Comparison of ENCODE assay signal across 8 cellular contexts in genomic region chr1:1399870-1400575, GRCh38. TPM values are rescaled to one million over a fixed set of nuclear protein-coding genes. Genes with fewer than 3 reads are reported as not detected.
A peak's percentile ranks its signal among the peaks of the same experiment; 100 is the strongest.
DNase-seq lines count a peak whose midpoint lies in the region; ATAC-seq, FAIRE-seq and TF ChIP-seq lines count a peak whose summit lies in the region.

No MANE protein-coding gene starts in this region.

- H3K9me3 ChIP-seq in H1 (ENCODE audit: insufficient read depth in 2 of 2, low read depth in 1 of 2, low read length in 1 of 2) = no peaks in the 10 kb centered on the region

- no peak overlapping the region for H3K23ac ChIP-seq in H1 (ENCODE audit: insufficient read length)

- H3K27me3 Mint-ChIP-seq in naive thymus-derived CD8-positive, alpha-beta T cell = no peaks in the 10 kb centered on the region

- H4K5ac ChIP-seq in H1 (ENCODE audit: insufficient read length, low read depth, low read length) = peak overlapping the region; percentile 99

- ATAC-seq in naive thymus-derived CD8-positive, alpha-beta T cell = no peak
- ATAC-seq in GM18870 (IDR thresholded peaks at IDR 0.05; ENCODE audit: unreplicated experiment) = no peak
- no peak for ATAC-seq in HG02759 (IDR thresholded peaks at IDR 0.05; ENCODE audit: unreplicated experiment)

- peak overlapping the region; percentile 90 for H4K91ac ChIP-seq in H1 (replicated peaks; ENCODE audit: insufficient read length, low read length)

- peaks cover 17 to 63% (median 48%) of the 10 kb centered on the region in 4 donors for H3K4me1 Mint-ChIP-seq in naive thymus-derived CD8-positive, alpha-beta T cell

- peak overlapping the region; percentile 83 to 96 (median 92) for H3K27ac Mint-ChIP-seq in naive thymus-derived CD8-positive, alpha-beta T cell

- no peaks in the 10 kb centered on the region for H3K9me3 Mint-ChIP-seq in naive thymus-derived CD8-positive, alpha-beta T cell

- TF ChIP-seq CTCF in H1 (IDR thresholded peaks at IDR 0.05; ENCODE audit: control extremely low read depth in 1 of 3, insufficient read depth in 1 of 3, low read depth in 1 of 3, low read length in 3 of 3) = no peak

- peak; percentile 33 for DNase-seq in stimulated activated CD4-positive, alpha-beta T cell treated with anti-CD3 and anti-CD28 coated beads, Interleukin-4, amount 100 ng/mL, for 1 hour
- DNase-seq in stimulated activated CD4-positive, alpha-beta T cell treated with anti-CD3 and anti-CD28 coated beads, Interleukin-4, amount 100 ng/mL, for 24 hours = no peak
- DNase-seq in H1 (ENCODE audit: low read depth in 1 of 2, low spot score in 2 of 2) (no peak), midbrain (lab: John Stamatoyannopoulos, UW) (no peak)
- no peak for DNase-seq in naive thymus-derived CD8-positive, alpha-beta T cell

- H2BK15ac ChIP-seq in H1 (ENCODE audit: low read length) = no peak overlapping the region

- peak overlapping the region; percentile 91 to 100 for H3K4me2 ChIP-seq in H1 (ENCODE audit: insufficient read depth in 1 of 2, low read depth in 2 of 2, low read length in 2 of 2)

- no peak for TF ChIP-seq RAD21 in H1 (IDR thresholded peaks at IDR 0.05 in 1 of 2, conservative IDR thresholded peaks at IDR 0.05 in 1 of 2; ENCODE audit: low read depth in 2 of 2, low read length in 2 of 2)

- peaks cover 27 to 62% (median 43%) of the 10 kb centered on the region in 4 experiments for H3K36me3 ChIP-seq in H1 (ENCODE audit: control insufficient read depth in 2 of 4, insufficient read depth in 4 of 4, low read length in 3 of 4)

- H2BK20ac ChIP-seq in H1 (ENCODE audit: low read length) = no peak overlapping the region

- H3K27ac ChIP-seq in H1 (ENCODE audit: low read depth, low read length) = peak overlapping the region; percentile 76

- peak overlapping the region; percentile 91 for H3K56ac ChIP-seq in H1 (replicated peaks; ENCODE audit: insufficient read length, low read depth, low read length)

- H4K8ac ChIP-seq in H1 (ENCODE audit: extremely low read depth, insufficient read depth, low read length) = peak overlapping the region; percentile 62

- CTCF ChIA-PET in H1 (lab: Charles Lee; ENCODE audit: partially characterized antibody) = interaction anchor here (0.5 to 3.6 kb wide), 16 partner anchors 8 to 373 kb away, joined by 3 to 32 read pairs (median 8); partner anchors contain the start of genes AURKAIP1 and DVL1

- H3K4me3 ChIP-seq in H1 (ENCODE audit: extremely low read depth in 1 of 4, insufficient read depth in 2 of 4, low read depth in 3 of 4, low read length in 4 of 4) = peak overlapping the region; percentile 93 to 95 (median 94)

- no peak overlapping the region for H2AFZ ChIP-seq in H1 (ENCODE audit: low read length)

- no peaks in the 10 kb centered on the region for H3K27me3 ChIP-seq in H1 (replicated peaks in 1 of 4; ENCODE audit: control insufficient read depth in 3 of 4, extremely low read depth in 1 of 4, insufficient read depth in 3 of 4, low read length in 3 of 4)

- H3K4me1 ChIP-seq in H1 (replicated peaks in 1 of 4; ENCODE audit: control insufficient read depth in 3 of 4, insufficient read depth in 4 of 4, low read length in 3 of 4) = peaks cover 0 to 18% (median 13%) of the 10 kb centered on the region in 4 experiments; a peak in 6 of 7 replicates

- peaks cover 0 to 62% (median 13%) of the 10 kb centered on the region in 3 donors for H3K36me3 Mint-ChIP-seq in naive thymus-derived CD8-positive, alpha-beta T cell

- peak overlapping the region; percentile 73 for H2BK5ac ChIP-seq in H1 (ENCODE audit: low read depth, low read length)

- peak overlapping the region; percentile 88 to 91 (median 90) for H3K9ac ChIP-seq in H1 (replicated peaks in 1 of 4; ENCODE audit: extremely low read depth in 1 of 4, low read depth in 3 of 4, low read length in 3 of 4)

- peak overlapping the region; percentile 47; the same call in 1 of the 2 replicates for H2AK5ac ChIP-seq in H1 (ENCODE audit: low read depth, low read length)

- FAIRE-seq in H1 (lab: Jason Lieb, UNC) = no peak

- peak overlapping the region; percentile 12 for H3K4ac ChIP-seq in H1 (replicated peaks; ENCODE audit: insufficient read length, low read depth, low read length)

- H2BK120ac ChIP-seq in H1 (replicated peaks; ENCODE audit: low read depth, low read length) = peak overlapping the region; percentile 21

- H3K4me3 Mint-ChIP-seq in naive thymus-derived CD8-positive, alpha-beta T cell = peak overlapping the region; percentile 84 to 95 (median 88)

- peak overlapping the region; percentile 55 for H3K18ac ChIP-seq in H1 (ENCODE audit: extremely low read depth, low read length)

- TF ChIP-seq EP300 in H1 (IDR thresholded peaks at IDR 0.05; ENCODE audit: borderline replicate concordance in 1 of 2, low read depth in 2 of 2, low read length in 2 of 2) = no peak

- TF ChIP-seq POLR2A in H1 (IDR thresholded peaks at IDR 0.05; ENCODE audit: control extremely low read depth in 1 of 2, low read depth in 2 of 2, low read length in 2 of 2) = peak in 1 of 2 experiments; percentile 75; a peak in 2 of 3 replicates

- POLR2A ChIA-PET in H1 (lab: Charles Lee; ENCODE audit: partially characterized antibody) = interaction anchor here (0.9 to 33.4 kb wide), 16 partner anchors 4 to 175 kb away, joined by 3 to 719 read pairs (median 4); partner anchors contain the start of genes ANKRD65, AURKAIP1, CCNL2 and MRPL20
- POLR2A ChIA-PET in naive thymus-derived CD8-positive, alpha-beta T cell (lab: Charles Lee) = interaction anchor here (0.8 to 5.9 kb wide), 15 partner anchors 7 to 380 kb away, joined by 3 to 69 read pairs (median 5); partner anchors contain the start of genes AURKAIP1, MRPL20 and UBE2J2

- H3K23me2 ChIP-seq in H1 (ENCODE audit: low read depth, low read length) = peaks cover 17% of the 10 kb centered on the region

- H4K20me1 ChIP-seq in H1 (replicated peaks in 1 of 2; ENCODE audit: control insufficient read depth in 1 of 2, insufficient read depth in 2 of 2, low read length in 2 of 2) = peaks cover 11 to 25% of the 10 kb centered on the region in 2 experiments

- H2BK12ac ChIP-seq in H1 (ENCODE audit: low read depth, low read length) = no peak overlapping the region

- H3K79me1 ChIP-seq in H1 (ENCODE audit: low read depth, low read length) = peaks cover 15% of the 10 kb centered on the region

- no peak overlapping the region for H3K14ac ChIP-seq in H1 (ENCODE audit: insufficient read length)

- 22% methylated on average over 34 of the region's 34 CpGs; no CpG with 5 or more reads in 1 of the 2 experiments for WGBS in H1 (ENCODE audit: extremely low coverage in 1 of 2, insufficient coverage in 1 of 2, insufficient read length in 1 of 2, insufficient replicate concordance in 2 of 2, low coverage in 1 of 2, low lambda C conversion rate in 2 of 2, missing lambda C conversion rate in 1 of 2), 2 experiments

- H3K79me2 ChIP-seq in H1 (ENCODE audit: control insufficient read depth in 1 of 2, insufficient read depth in 2 of 2, low read length in 2 of 2) = peaks cover 6 to 49% of the 10 kb centered on the region in 2 experiments; a peak in 3 of 4 replicates

RNA-seq across cellular contexts. Expression of gene CCNL2, which starts 0.9 kb away (rescaled TPM):
- 157 TPM for polyA plus RNA-seq in PFSK-1 (2012; ENCODE audit: insufficient read length, low read depth)
- total RNA-seq in H1 (2021; fragmentation: NEBNext Ultra II Directional; extraction: Animal tissue kit (Norgen Biotek cat#: 25700)) = 120 TPM in 2 replicates
- 79.8 and 121 TPM in 2 replicates for polyA plus RNA-seq in H1 (2011; rRNA removed)
- polyA plus RNA-seq in H1 (2011; cell fraction: cytosol; rRNA removed) = 153 TPM
- polyA plus RNA-seq in H1 (2011; cell fraction: nucleus; rRNA removed) = 606 TPM
- 111 to 127 TPM (median 117 TPM) in 4 replicates for polyA plus RNA-seq in H1 (2012, experiment 1 of 2)
- polyA plus RNA-seq in H1 (2012, experiment 2 of 2) = 46.7 TPM
- polyA plus RNA-seq in H1 (2013, experiment 1 of 2) = 109 TPM
- 91.9 TPM for polyA plus RNA-seq in H1 (2013, experiment 2 of 2)
- 66.3 and 81.1 TPM in 2 replicates for polyA minus RNA-seq in H1 (2011; rRNA and poly(A)+ RNA removed)
- 48.5 TPM for polyA minus RNA-seq in H1 (2011; cell fraction: cytosol; rRNA and poly(A)+ RNA removed)
- 142 TPM for polyA minus RNA-seq in H1 (2011; cell fraction: nucleus; rRNA and poly(A)+ RNA removed)
- 100 to 1,000 TPM; 399 to 406 TPM for total RNA-seq in naive thymus-derived CD8-positive, alpha-beta T cell
- 10 to 100 TPM; 13.4 to 28.1 (median 13.7) TPM for polyA plus RNA-seq in naive thymus-derived CD8-positive, alpha-beta T cell

RNA-seq across cellular contexts. Expression of gene MRPL20, which starts 7.1 kb away (rescaled TPM):
- 179 TPM for polyA plus RNA-seq in PFSK-1 (2012; ENCODE audit: insufficient read length, low read depth)
- 126 and 130 TPM in 2 replicates for total RNA-seq in H1 (2021; fragmentation: NEBNext Ultra II Directional; extraction: Animal tissue kit (Norgen Biotek cat#: 25700))
- 138 and 151 TPM in 2 replicates for polyA plus RNA-seq in H1 (2011; rRNA removed)
- polyA plus RNA-seq in H1 (2011; cell fraction: cytosol; rRNA removed) = 155 TPM
- polyA plus RNA-seq in H1 (2011; cell fraction: nucleus; rRNA removed) = 119 TPM
- 199 to 245 TPM (median 224 TPM) in 4 replicates for polyA plus RNA-seq in H1 (2012, experiment 1 of 2)
- 282 TPM for polyA plus RNA-seq in H1 (2012, experiment 2 of 2)
- 197 TPM for polyA plus RNA-seq in H1 (2013, experiment 1 of 2)
- 188 TPM for polyA plus RNA-seq in H1 (2013, experiment 2 of 2)
- 67.9 and 70.9 TPM in 2 replicates for polyA minus RNA-seq in H1 (2011; rRNA and poly(A)+ RNA removed)
- polyA minus RNA-seq in H1 (2011; cell fraction: cytosol; rRNA and poly(A)+ RNA removed) = 82.3 TPM
- polyA minus RNA-seq in H1 (2011; cell fraction: nucleus; rRNA and poly(A)+ RNA removed) = 51.4 TPM
- 100 to 1,000 TPM; 162 to 165 TPM for total RNA-seq in naive thymus-derived CD8-positive, alpha-beta T cell
- 100 to 1,000 TPM; 203 to 233 (median 224) TPM for polyA plus RNA-seq in naive thymus-derived CD8-positive, alpha-beta T cell

RNA-seq across cellular contexts. Expression of gene ANKRD65, which starts 21.1 kb away (rescaled TPM):
- polyA plus RNA-seq in PFSK-1 (2012; ENCODE audit: insufficient read length, low read depth) = 1.4 TPM
- 1.8 and 2.2 TPM in 2 replicates for total RNA-seq in H1 (2021; fragmentation: NEBNext Ultra II Directional; extraction: Animal tissue kit (Norgen Biotek cat#: 25700))
- polyA plus RNA-seq in H1 (2011; rRNA removed) = 1.7 and 2.0 TPM in 2 replicates
- polyA plus RNA-seq in H1 (2011; cell fraction: cytosol; rRNA removed) = 3.2 TPM
- polyA plus RNA-seq in H1 (2011; cell fraction: nucleus; rRNA removed) = 6.6 TPM
- polyA plus RNA-seq in H1 (2012, experiment 1 of 2) = 2.6 to 3.5 TPM (median 3.3 TPM) in 4 replicates
- 3.2 TPM for polyA plus RNA-seq in H1 (2012, experiment 2 of 2)
- polyA plus RNA-seq in H1 (2013, experiment 1 of 2) = 1.2 TPM
- polyA plus RNA-seq in H1 (2013, experiment 2 of 2) = 1.3 TPM
- 0.73 and 0.80 TPM in 2 replicates for polyA minus RNA-seq in H1 (2011; rRNA and poly(A)+ RNA removed)
- 1.7 TPM for polyA minus RNA-seq in H1 (2011; cell fraction: cytosol; rRNA and poly(A)+ RNA removed)
- polyA minus RNA-seq in H1 (2011; cell fraction: nucleus; rRNA and poly(A)+ RNA removed) = 2.2 TPM
- total RNA-seq in naive thymus-derived CD8-positive, alpha-beta T cell = not detected
- polyA plus RNA-seq in naive thymus-derived CD8-positive, alpha-beta T cell = not detected

RNA-seq across cellular contexts. Expression of gene AURKAIP1, which starts 25.0 kb away (rescaled TPM):
- polyA plus RNA-seq in PFSK-1 (2012; ENCODE audit: insufficient read length, low read depth) = 369 TPM
- 194 TPM in 2 replicates for total RNA-seq in H1 (2021; fragmentation: NEBNext Ultra II Directional; extraction: Animal tissue kit (Norgen Biotek cat#: 25700))
- 87.8 and 138 TPM in 2 replicates for polyA plus RNA-seq in H1 (2011; rRNA removed)
- polyA plus RNA-seq in H1 (2011; cell fraction: cytosol; rRNA removed) = 133 TPM
- polyA plus RNA-seq in H1 (2011; cell fraction: nucleus; rRNA removed) = 105 TPM
- polyA plus RNA-seq in H1 (2012, experiment 1 of 2) = 115 to 177 TPM (median 165 TPM) in 4 replicates
- polyA plus RNA-seq in H1 (2012, experiment 2 of 2) = 126 TPM
- polyA plus RNA-seq in H1 (2013, experiment 1 of 2) = 120 TPM
- polyA plus RNA-seq in H1 (2013, experiment 2 of 2) = 113 TPM
- 12.5 and 13.3 TPM in 2 replicates for polyA minus RNA-seq in H1 (2011; rRNA and poly(A)+ RNA removed)
- 44.8 TPM for polyA minus RNA-seq in H1 (2011; cell fraction: cytosol; rRNA and poly(A)+ RNA removed)
- 30.7 TPM for polyA minus RNA-seq in H1 (2011; cell fraction: nucleus; rRNA and poly(A)+ RNA removed)
- total RNA-seq in naive thymus-derived CD8-positive, alpha-beta T cell = 10 to 100 TPM; 68.0 to 70.3 TPM
- 100 to 1,000 TPM; 146 to 169 (median 168) TPM for polyA plus RNA-seq in naive thymus-derived CD8-positive, alpha-beta T cell

RNA-seq across cellular contexts. Expression of gene VWA1, which starts 35.5 kb away (rescaled TPM):
- 120 TPM for polyA plus RNA-seq in PFSK-1 (2012; ENCODE audit: insufficient read length, low read depth)
- 36.6 and 42.0 TPM in 2 replicates for total RNA-seq in H1 (2021; fragmentation: NEBNext Ultra II Directional; extraction: Animal tissue kit (Norgen Biotek cat#: 25700))
- polyA plus RNA-seq in H1 (2011; rRNA removed) = 16.0 and 19.5 TPM in 2 replicates
- polyA plus RNA-seq in H1 (2011; cell fraction: cytosol; rRNA removed) = 15.8 TPM
- 26.0 TPM for polyA plus RNA-seq in H1 (2011; cell fraction: nucleus; rRNA removed)
- polyA plus RNA-seq in H1 (2012, experiment 1 of 2) = 15.3 to 20.4 TPM (median 19.1 TPM) in 4 replicates
- polyA plus RNA-seq in H1 (2012, experiment 2 of 2) = 11.3 TPM
- polyA plus RNA-seq in H1 (2013, experiment 1 of 2) = 32.5 TPM
- 30.8 TPM for polyA plus RNA-seq in H1 (2013, experiment 2 of 2)
- polyA minus RNA-seq in H1 (2011; rRNA and poly(A)+ RNA removed) = 3.7 and 6.6 TPM in 2 replicates
- polyA minus RNA-seq in H1 (2011; cell fraction: cytosol; rRNA and poly(A)+ RNA removed) = 13.1 TPM
- 13.6 TPM for polyA minus RNA-seq in H1 (2011; cell fraction: nucleus; rRNA and poly(A)+ RNA removed)
- not detected for total RNA-seq in naive thymus-derived CD8-positive, alpha-beta T cell
- not detected for polyA plus RNA-seq in naive thymus-derived CD8-positive, alpha-beta T cell
